8 cellular contexts compared by ENCODE assay signal in genomic region chr3:23805881-23806321, GRCh38. TPM values are rescaled to one million over a fixed set of nuclear protein-coding genes. Genes with fewer than 3 reads are reported as not detected.
DNase-seq lines count a peak whose midpoint lies in the region; ATAC-seq, FAIRE-seq and TF ChIP-seq lines count a peak whose summit lies in the region.

Gene UBE2E1, plus strand, starts transcription at chr3:23805955. Its CDS starts 1,315 bp downstream, at chr3:23807270.

- peak within 1 kb of the TSS; percentile 78 to 89 (median 82) for H3K4me3 ChIP-seq in BLaER1 treated with 17β-estradiol and CSF1 and Interleukin-3, amounts not matched to agents 10 nM and 100 nM
- peak within 1 kb of the TSS; percentile 69 to 83 (median 83) for H3K4me3 ChIP-seq in fibroblast of lung (replicated peaks in 1 of 4; ENCODE audit: control extremely low read depth in 1 of 4, insufficient read depth in 1 of 4, low read depth in 3 of 4, low read length in 4 of 4)
- peak within 1 kb of the TSS; percentile 78 to 82 for H3K4me3 ChIP-seq in stomach smooth muscle (ENCODE audit: low read length in 2 of 2)

- H4K20me1 ChIP-seq in BLaER1 treated with 17β-estradiol and CSF1 and Interleukin-3, amounts not matched to agents 10 nM and 100 nM = peaks cover 37 to 42% (median 40%) of the 10 kb centered on the region in 11 experiments
- no peaks in the 10 kb centered on the region for H4K20me1 ChIP-seq in fibroblast of lung (ENCODE audit: control insufficient read depth, extremely low read depth, insufficient read depth, low read length)

- H3K4me1 ChIP-seq in BLaER1 treated with 17β-estradiol and CSF1 and Interleukin-3, amounts not matched to agents 10 nM and 100 nM = peaks cover 28 to 39% (median 37%) of the 10 kb centered on the region in 10 experiments
- H3K4me1 ChIP-seq in fibroblast of lung (ENCODE audit: control insufficient read depth, extremely low read depth, insufficient read depth, low read length) = peaks cover 3% of the 10 kb centered on the region
- H3K4me1 ChIP-seq in stomach smooth muscle (ENCODE audit: control insufficient read depth, insufficient read depth, low read length) = peaks cover 17% of the 10 kb centered on the region

- H3K9ac ChIP-seq in BLaER1 treated with 17β-estradiol and CSF1 and Interleukin-3, amounts not matched to agents 10 nM and 100 nM = peak within 1 kb of the TSS; percentile 93 to 99 (median 97)
- H3K9ac ChIP-seq in fibroblast of lung (ENCODE audit: insufficient read depth, low read length) (peak within 1 kb of the TSS; percentile 64), stomach smooth muscle (ENCODE audit: low read length in 2 of 2) (peak within 1 kb of the TSS; percentile 51 to 75)

- H3K27me3 Mint-ChIP-seq in naive thymus-derived CD8-positive, alpha-beta T cell = no peaks in the 10 kb centered on the region

- no peak for TF ChIP-seq CTCF in fibroblast of lung (conservative IDR thresholded peaks at IDR 0.05 in 1 of 2, IDR thresholded peaks at IDR 0.05 in 1 of 2; ENCODE audit: low read depth in 1 of 2, low read length in 2 of 2)

- peak within 1 kb of the TSS; percentile 89 to 100 (median 96) for H3K4me3 Mint-ChIP-seq in naive thymus-derived CD8-positive, alpha-beta T cell

- H3K36me3 ChIP-seq in BLaER1 treated with 17β-estradiol and CSF1 and Interleukin-3, amounts not matched to agents 10 nM and 100 nM = peaks cover 8 to 24% (median 11%) of the 10 kb centered on the region in 11 experiments; a peak in 12 of 22 replicates
- no peaks in the 10 kb centered on the region for H3K36me3 ChIP-seq in fibroblast of lung (ENCODE audit: control insufficient read depth, insufficient read depth, low read length)
- no peaks in the 10 kb centered on the region for H3K36me3 ChIP-seq in stomach smooth muscle (ENCODE audit: control insufficient read depth in 2 of 2, insufficient read depth in 2 of 2, low read length in 2 of 2)

- peak within 1 kb of the TSS; percentile 92 to 98 (median 96) for H3K27ac ChIP-seq in BLaER1 treated with 17β-estradiol and CSF1 and Interleukin-3, amounts not matched to agents 10 nM and 100 nM
- H3K27ac ChIP-seq in fibroblast of lung (ENCODE audit: insufficient read depth, low read length) (peak within 1 kb of the TSS; percentile 45), stomach smooth muscle (ENCODE audit: low read length) (peak within 1 kb of the TSS; percentile 77)

- H3K36me3 Mint-ChIP-seq in naive thymus-derived CD8-positive, alpha-beta T cell = peaks cover 0 to 5% (median 0%) of the 10 kb centered on the region in 3 donors

- no peaks in the 10 kb centered on the region for H3K9me3 ChIP-seq in BLaER1 treated with 17β-estradiol and CSF1 and Interleukin-3, amounts not matched to agents 10 nM and 100 nM (replicated peaks in 1 of 11)
- H3K9me3 ChIP-seq in fibroblast of lung (ENCODE audit: control insufficient read depth, insufficient read depth, low read depth, low read length) (no peaks in the 10 kb centered on the region), stomach smooth muscle (ENCODE audit: control insufficient read depth in 2 of 2, low read length in 2 of 2) (no peaks in the 10 kb centered on the region)

- H3K27ac Mint-ChIP-seq in naive thymus-derived CD8-positive, alpha-beta T cell = peak within 1 kb of the TSS; percentile 91 to 99 (median 95)

- H3K9me3 Mint-ChIP-seq in naive thymus-derived CD8-positive, alpha-beta T cell = no peaks in the 10 kb centered on the region

- DNase-seq in RCC 7860 (ENCODE audit: low spot score) (peak; percentile 58), fibroblast of lung (ENCODE audit: low read depth in 2 of 2) (peak; percentile 70 to 75)
- DNase-seq in activated T-helper 1 cell treated with anti-CD3 and anti-CD28 coated beads, Interleukin-2, amount 50 U/mL, for 16 hours (ENCODE audit: low read depth in 1 of 2, low spot score in 1 of 2) = peak; percentile 50 to 51
- peak; percentile 56 to 87 (median 71) for DNase-seq in naive thymus-derived CD8-positive, alpha-beta T cell

- H3K27me3 ChIP-seq in BLaER1 treated with 17β-estradiol and CSF1 and Interleukin-3, amounts not matched to agents 10 nM and 100 nM = no peaks in the 10 kb centered on the region
- H3K27me3 ChIP-seq in fibroblast of lung (ENCODE audit: control insufficient read depth, insufficient read depth, low read length) (no peaks in the 10 kb centered on the region), stomach smooth muscle (ENCODE audit: control insufficient read depth in 1 of 2, insufficient read depth in 2 of 2, low read length in 2 of 2) (no peaks in the 10 kb centered on the region)

- ATAC-seq in GM19035 (IDR thresholded peaks at IDR 0.05; ENCODE audit: unreplicated experiment) = peak; percentile 72
- ATAC-seq in HG03342 (IDR thresholded peaks at IDR 0.05; ENCODE audit: unreplicated experiment) = peak; percentile 68
- peak; percentile 80 to 88 for ATAC-seq in naive thymus-derived CD8-positive, alpha-beta T cell

- H3K4me2 ChIP-seq in BLaER1 treated with 17β-estradiol and CSF1 and Interleukin-3, amounts not matched to agents 10 nM and 100 nM = peak within 1 kb of the TSS; percentile 95 to 99 (median 97)
- H3K4me2 ChIP-seq in fibroblast of lung (ENCODE audit: extremely low read depth, insufficient read depth, low read length) = peak within 1 kb of the TSS; percentile 90

- no peak for FAIRE-seq in RCC 7860 (lab: Jason Lieb, UNC)

- H2AFZ ChIP-seq in fibroblast of lung (ENCODE audit: low read length) = peak within 1 kb of the TSS; percentile 25

- H3K4me1 Mint-ChIP-seq in naive thymus-derived CD8-positive, alpha-beta T cell = peaks cover 26 to 49% (median 40%) of the 10 kb centered on the region in 4 donors

- POLR2A ChIA-PET in naive thymus-derived CD8-positive, alpha-beta T cell (lab: Charles Lee) = interaction anchor here (2.7 kb wide), 1 partner anchor 111 kb away, joined by 15 read pairs; the partner anchor contains the start of genes NKIRAS1 and RPL15

- peaks cover 20% of the 10 kb centered on the region for H3K79me2 ChIP-seq in fibroblast of lung (ENCODE audit: control insufficient read depth, insufficient read depth, low read length)

RNA-seq across cellular contexts. Expression of gene UBE2E1, which starts in this region (rescaled TPM):
- 94.5 and 129 TPM in 2 replicates for total RNA-seq in fibroblast of lung
- polyA plus RNA-seq in fibroblast of lung = 135 and 174 TPM in 2 replicates
- polyA plus RNA-seq in fibroblast of lung (2012) = 109 and 144 TPM in 2 replicates
- 23.5 and 35.9 TPM in 2 replicates for polyA minus RNA-seq in fibroblast of lung (ENCODE audit: low replicate concordance)
- 10 to 100 TPM; 57.0 to 65.6 TPM for total RNA-seq in naive thymus-derived CD8-positive, alpha-beta T cell
- 10 to 100 TPM in 1 of 3 donors, 1 to 10 TPM in 2; 5.6 to 14.7 (median 9.8) TPM for polyA plus RNA-seq in naive thymus-derived CD8-positive, alpha-beta T cell

Comparison
In these comparisons a context has a peak if more than half of its experiments do, and no peak if none do; other contexts are left out.
1. Peak in every context shown above with its lines: DNase-seq, ATAC-seq, H3K4me3 ChIP-seq and H3K27ac ChIP-seq.
2. RNA of gene UBE2E1 (polyA plus RNA-seq): 109 to 174 TPM in fibroblast of lung; 5.6 to 14.7 TPM in naive thymus-derived CD8-positive, alpha-beta T cell; every median in the first group is over 4 times any median in the second.
3. H3K27ac ChIP-seq: peak in every context shown above with its lines; median percentile 96 in BLaER1 treated with 17β-estradiol and CSF1 and Interleukin-3, amounts not matched to agents 10 nM and 100 nM; 77 in stomach smooth muscle; 45 in fibroblast of lung.